8 cellular contexts compared by ENCODE assay signal in genomic region chrX:140766024-140766611, GRCh38. TPM values are rescaled to one million over a fixed set of nuclear protein-coding genes. Genes with fewer than 3 reads are reported as not detected.
DNase-seq lines count a peak whose midpoint lies in the region; ATAC-seq and TF ChIP-seq lines count a peak whose summit lies in the region.

No MANE protein-coding gene starts in this region.

- TF ChIP-seq CTCF in 22Rv1 (IDR thresholded peaks at IDR 0.05) (peak; percentile 68), LNCAP (IDR thresholded peaks at IDR 0.05) (peak; percentile 66), WERI-Rb-1 (IDR thresholded peaks at IDR 0.05; ENCODE audit: low read depth, low read length) (peak; percentile 63), upper lobe of right lung (IDR thresholded peaks at IDR 0.05) (peak; percentile 71)

- peak overlapping the region; percentile 85; the same call in 1 of the 2 replicates for H3K9ac ChIP-seq in ES-I3 (ENCODE audit: low read depth, low read length)

- H3K27ac ChIP-seq in 22Rv1 (no peak overlapping the region), WERI-Rb-1 (no peak overlapping the region), upper lobe of right lung (no peak overlapping the region)

- H3K27me3 ChIP-seq in WERI-Rb-1 (ENCODE audit: insufficient read depth, low read depth, severe bottlenecking) = peaks cover 49% of the 10 kb centered on the region
- H3K27me3 ChIP-seq in upper lobe of right lung = no peaks in the 10 kb centered on the region

- H3K4me1 ChIP-seq in ES-I3 (ENCODE audit: insufficient read depth, low read length) (peaks cover 13% of the 10 kb centered on the region; the same call in 1 of the 2 replicates), upper lobe of right lung (no peaks in the 10 kb centered on the region)

- H3K36me3 ChIP-seq in ES-I3 (ENCODE audit: insufficient read depth, low read length) (no peaks in the 10 kb centered on the region), WERI-Rb-1 (no peaks in the 10 kb centered on the region), upper lobe of right lung (no peaks in the 10 kb centered on the region)

- DNase-seq in WERI-Rb-1 = peak; percentile 19
- DNase-seq in erythroblast (lab: John Stamatoyannopoulos, UW) = peak; percentile 11 to 46
- peak; percentile 27 for DNase-seq in mucosa of gallbladder (ENCODE audit: low spot score)
- peak; percentile 60 for DNase-seq in upper lobe of right lung

- peak; percentile 59 for ATAC-seq in upper lobe of right lung
- no peak for ATAC-seq in GM21528 (IDR thresholded peaks at IDR 0.05; ENCODE audit: low FRiP score, unreplicated experiment)

- intact Hi-C loops in upper lobe of right lung (cut with DNase I) = no loop called here

- TF ChIP-seq POLR2A in erythroblast (IDR thresholded peaks at IDR 0.05; ENCODE audit: low read length) = no peak

- H3K4me3 ChIP-seq in WERI-Rb-1 (ENCODE audit: low read depth, low read length) (no peak overlapping the region), upper lobe of right lung (peak overlapping the region; percentile 39)

- H3K9me3 ChIP-seq in ES-I3 (ENCODE audit: control insufficient read depth, insufficient read depth, low read length) = no peaks in the 10 kb centered on the region
- H3K9me3 ChIP-seq in WERI-Rb-1 (ENCODE audit: severe bottlenecking) = no peaks in the 10 kb centered on the region
- no peaks in the 10 kb centered on the region for H3K9me3 ChIP-seq in upper lobe of right lung

RNA-seq across cellular contexts. Expression of gene LINC00632, which starts 56.6 kb away (rescaled TPM):
- total RNA-seq in mucosa of gallbladder (61.2 TPM), upper lobe of right lung (221 TPM)
